ENCODE assay signal across 8 cellular contexts in genomic region chr5:143023447-143024096, GRCh38.
A peak's percentile ranks its signal among the peaks of the same experiment; 100 is the strongest.
DNase-seq lines count a peak whose midpoint lies in the region; ATAC-seq and TF ChIP-seq lines count a peak whose summit lies in the region.

No MANE protein-coding gene starts in this region.

- POLR2A ChIA-PET in IMR-90 (lab: Charles Lee; ENCODE audit: unreplicated experiment), result no interaction called here

- peaks cover 58% of the 10 kb centered on the region for H3K4me1 Mint-ChIP-seq in stimulated activated effector memory CD8-positive, alpha-beta T cell treated with anti-CD3 and anti-CD28 coated beads, Interleukin-12 subunit alpha, Interleukin-12 subunit beta, amount 100 ng/mL, for 72 hours

- in situ Hi-C loops in IMR-90 (cut with MboI; ENCODE audit: low sequenced_read_pairs), result loop anchor here (25.0 kb wide), 1 partner anchor 1164 kb away; no protein-coding TSS in a partner anchor

- no peak overlapping the region for H3K56ac ChIP-seq in IMR-90 (ENCODE audit: extremely low read depth, insufficient read depth, low read length)
- no peak overlapping the region for H3K56ac ChIP-seq in mesendoderm (ENCODE audit: low read length)

- peaks cover 12% of the 10 kb centered on the region for H3K36me3 Mint-ChIP-seq in stimulated activated effector memory CD8-positive, alpha-beta T cell treated with anti-CD3 and anti-CD28 coated beads, Interleukin-12 subunit alpha, Interleukin-12 subunit beta, amount 100 ng/mL, for 72 hours

- WGBS in IMR-90 (ENCODE audit: extremely low coverage in 2 of 2, insufficient read length in 1 of 2), 2 experiments, result 33% methylated on average over 3 of the region's 9 CpGs; no CpG with 5 or more reads in 1 of the 2 experiments
- WGBS in mesendoderm (ENCODE audit: extremely low coverage, insufficient coverage, low lambda C conversion rate), result no CpG with 5 or more reads among the region's 9 CpGs

- peak; percentile 60 for DNase-seq in NCI-H1694 treated with DMSO at 0.1 percent for 48 hours (lab: John Stamatoyannopoulos, UW)
- no peak for DNase-seq in NCI-H1694 (lab: John Stamatoyannopoulos, UW)
- DNase-seq in IMR-90, result peak; percentile 68
- DNase-seq in fibroblast of villous mesenchyme (ENCODE audit: low read depth), result peak; percentile 41
- peak; percentile 29 to 82 for DNase-seq in stimulated activated effector memory CD8-positive, alpha-beta T cell treated with anti-CD3 and anti-CD28 coated beads, Interleukin-12 subunit alpha, Interleukin-12 subunit beta, amount 100 ng/mL, for 72 hours (ENCODE audit: low spot score in 2 of 2)
- no peak for DNase-seq in mesendoderm
- no peak for DNase-seq in NCI-H748 treated with DMSO at 0.1 percent for 48 hours (lab: John Stamatoyannopoulos, UW)

- peaks cover 3% of the 10 kb centered on the region; the same call in 1 of the 2 replicates for H3K9me1 ChIP-seq in IMR-90 (ENCODE audit: insufficient read depth, low read length)

- H4K8ac ChIP-seq in IMR-90 (ENCODE audit: low read depth in 2 of 2, low read length in 2 of 2) (peak overlapping the region in 1 of 2 experiments; percentile 38; a peak in 2 of 4 replicates), mesendoderm (ENCODE audit: low read depth, low read length) (no peak overlapping the region)

- H3K23ac ChIP-seq in IMR-90 (ENCODE audit: low read depth, low read length), result no peak overlapping the region; the same call in 1 of the 2 replicates
- no peak overlapping the region for H3K23ac ChIP-seq in mesendoderm (ENCODE audit: low read length)

- no peak for TF ChIP-seq POLR2A in IMR-90 (IDR thresholded peaks at IDR 0.05; ENCODE audit: low read depth, low read length)

- H2AK5ac ChIP-seq in IMR-90 (ENCODE audit: low read depth, low read length), result peak overlapping the region; percentile 9; the same call in 1 of the 2 replicates
- H2AK5ac ChIP-seq in mesendoderm (ENCODE audit: low read length), result no peak overlapping the region

- H3K79me2 ChIP-seq in mesendoderm (ENCODE audit: control insufficient read depth, insufficient read depth, low read length), result no peaks in the 10 kb centered on the region

- H3K36me3 ChIP-seq in IMR-90 (ENCODE audit: control insufficient read depth, insufficient read depth, low read length) (no peaks in the 10 kb centered on the region), mesendoderm (ENCODE audit: control insufficient read depth, insufficient read depth, low read length) (no peaks in the 10 kb centered on the region)

- intact Hi-C loops in IMR-90 (cut with micrococcal nuclease), result loop anchor here (10.0 kb wide), 1 partner anchor 151 kb away; no protein-coding TSS in a partner anchor

- H3K4me2 ChIP-seq in IMR-90 (ENCODE audit: low read depth, low read length) (no peak overlapping the region), mesendoderm (ENCODE audit: low read length) (no peak overlapping the region)

- H3K14ac ChIP-seq in IMR-90 (replicated peaks; ENCODE audit: low read depth, low read length), result peak overlapping the region; percentile 74; the same call in 1 of the 2 replicates

- H3K4me3 Mint-ChIP-seq in stimulated activated effector memory CD8-positive, alpha-beta T cell treated with anti-CD3 and anti-CD28 coated beads, Interleukin-12 subunit alpha, Interleukin-12 subunit beta, amount 100 ng/mL, for 72 hours, result peak overlapping the region; percentile 6

- dilution Hi-C loops in IMR-90 (cut with HindIII; ENCODE audit: low sequenced_read_pairs, unreplicated experiment), result no loop called here

- no peak overlapping the region for H3K4me3 ChIP-seq in IMR-90 (ENCODE audit: insufficient read depth, low read depth, low read length)
- H3K4me3 ChIP-seq in fibroblast of villous mesenchyme (ENCODE audit: low read depth, low read length), result no peak overlapping the region
- H3K4me3 ChIP-seq in mesendoderm (ENCODE audit: low read length), result no peak overlapping the region

- peak overlapping the region; percentile 67 for H2BK120ac ChIP-seq in IMR-90 (ENCODE audit: low read depth, low read length)
- H2BK120ac ChIP-seq in mesendoderm (ENCODE audit: low read depth, low read length), result no peak overlapping the region

- H3K79me1 ChIP-seq in IMR-90 (ENCODE audit: low read depth in 1 of 2, low read length in 2 of 2) (no peaks in the 10 kb centered on the region), mesendoderm (ENCODE audit: low read length) (no peaks in the 10 kb centered on the region)

- H2AK9ac ChIP-seq in IMR-90 (replicated peaks; ENCODE audit: low read depth, low read length, poor library complexity), result no peak overlapping the region

- peak overlapping the region; percentile 83 for H3K18ac ChIP-seq in IMR-90 (ENCODE audit: low read depth, low read length)
- H3K18ac ChIP-seq in mesendoderm (ENCODE audit: low read length), result no peak overlapping the region

- peak; percentile 33 for TF ChIP-seq CTCF in IMR-90 (conservative IDR thresholded peaks at IDR 0.05; ENCODE audit: low read depth, low read length)
- TF ChIP-seq CTCF in fibroblast of villous mesenchyme (IDR thresholded peaks at IDR 0.05; ENCODE audit: insufficient read depth, low read depth, low read length), result no peak

- H2BK20ac ChIP-seq in IMR-90 (ENCODE audit: low read depth, low read length), result peak overlapping the region; percentile 13; the same call in 1 of the 2 replicates

- H4K5ac ChIP-seq in IMR-90 (ENCODE audit: low read depth, low read length), result peak overlapping the region; percentile 32; the same call in 1 of the 2 replicates
- H4K5ac ChIP-seq in mesendoderm (ENCODE audit: low read length), result no peak overlapping the region

- H3K4ac ChIP-seq in IMR-90 (ENCODE audit: low read depth, low read length) (peak overlapping the region; percentile 66), mesendoderm (ENCODE audit: low read depth, low read length) (no peak overlapping the region)

- no peaks in the 10 kb centered on the region for H3K9me3 ChIP-seq in IMR-90 (ENCODE audit: control insufficient read depth, insufficient read depth, low read length)

- H2AFZ ChIP-seq in IMR-90 (replicated peaks; ENCODE audit: low read length, poor library complexity), result peak overlapping the region; percentile 66

- H3K27ac ChIP-seq in IMR-90 (ENCODE audit: insufficient read depth, low read length) (no peak overlapping the region), mesendoderm (ENCODE audit: low read depth, low read length) (no peak overlapping the region)

- H4K91ac ChIP-seq in IMR-90 (ENCODE audit: insufficient read depth, low read depth, low read length), result peak overlapping the region; percentile 56

- H3K27me3 ChIP-seq in IMR-90 (ENCODE audit: control insufficient read depth, insufficient read depth, low read length), result no peaks in the 10 kb centered on the region
- H3K27me3 ChIP-seq in mesendoderm (ENCODE audit: insufficient read depth, low read length, poor library complexity), result no peaks in the 10 kb centered on the region

- TF ChIP-seq RAD21 in IMR-90 (IDR thresholded peaks at IDR 0.05; ENCODE audit: low read length), result peak; percentile 32

- no TSS peak for BruUV-seq in IMR-90 (replicated peaks; lab: Mats Ljungman, UMichigan)

- H4K20me1 ChIP-seq in IMR-90 (ENCODE audit: insufficient read depth, low read length), result no peaks in the 10 kb centered on the region

- H3K4me1 ChIP-seq in IMR-90 (ENCODE audit: control insufficient read depth, insufficient read depth, low read length) (peaks cover 25% of the 10 kb centered on the region), mesendoderm (ENCODE audit: control insufficient read depth, low read depth, low read length) (peaks cover 4% of the 10 kb centered on the region)

- CTCF ChIA-PET in IMR-90 (lab: Yijun Ruan, JAX), result interaction anchor here (1.1 kb wide), 1 partner anchor 28 kb away, joined by 3 read pairs; no protein-coding TSS in a partner anchor

- H2BK5ac ChIP-seq in IMR-90 (ENCODE audit: low read depth, low read length, poor library complexity, severe bottlenecking), result no peak overlapping the region
- no peak overlapping the region for H2BK5ac ChIP-seq in mesendoderm (ENCODE audit: low read length)

- peak overlapping the region; percentile 3 for H3K27ac Mint-ChIP-seq in stimulated activated effector memory CD8-positive, alpha-beta T cell treated with anti-CD3 and anti-CD28 coated beads, Interleukin-12 subunit alpha, Interleukin-12 subunit beta, amount 100 ng/mL, for 72 hours

- H3K9me3 Mint-ChIP-seq in stimulated activated effector memory CD8-positive, alpha-beta T cell treated with anti-CD3 and anti-CD28 coated beads, Interleukin-12 subunit alpha, Interleukin-12 subunit beta, amount 100 ng/mL, for 72 hours, result no peaks in the 10 kb centered on the region

- ATAC-seq in GM21515 (IDR thresholded peaks at IDR 0.05; ENCODE audit: unreplicated experiment) (peak; percentile 58), IMR-90 (ENCODE audit: low read depth) (peak; percentile 76)
- peak; percentile 91 for ATAC-seq in stimulated activated effector memory CD8-positive, alpha-beta T cell treated with anti-CD3 and anti-CD28 coated beads, Interleukin-12 subunit alpha, Interleukin-12 subunit beta, amount 100 ng/mL, for 72 hours

- peak overlapping the region; percentile 13; the same call in 1 of the 3 replicates for H2BK15ac ChIP-seq in IMR-90 (ENCODE audit: low read depth, low read length)
- H2BK15ac ChIP-seq in mesendoderm (replicated peaks; ENCODE audit: low read depth), result no peak overlapping the region

- peak overlapping the region; percentile 13; the same call in 1 of the 2 replicates for H3K9ac ChIP-seq in IMR-90 (ENCODE audit: low read depth, low read length)
- H3K9ac ChIP-seq in mesendoderm (ENCODE audit: low read length), result no peak overlapping the region

TF ChIP-seq in IMR-90, 13 proteins besides CTCF, POLR2A, EP300 and RAD21:
- TF ChIP-seq SMC3 (IDR thresholded peaks at IDR 0.05; ENCODE audit: low read depth, low read length) (peak; percentile 42; the same call in 1 of the 2 replicates), NFE2L2 (IDR thresholded peaks at IDR 0.05; ENCODE audit: low read depth, low read length) (no peak)

Comparison
In these comparisons a context has a peak if more than half of its experiments do, and no peak if none do; other contexts are left out.
1. DNase-seq: peak in NCI-H1694 treated with DMSO at 0.1 percent for 48 hours (single experiment), IMR-90 (single experiment), fibroblast of villous mesenchyme (single experiment) and stimulated activated effector memory CD8-positive, alpha-beta T cell treated with anti-CD3 and anti-CD28 coated beads, Interleukin-12 subunit alpha, Interleukin-12 subunit beta, amount 100 ng/mL, for 72 hours (2 of 2); none in NCI-H1694 (single experiment), mesendoderm (single experiment) and NCI-H748 treated with DMSO at 0.1 percent for 48 hours (single experiment).
2. Peak in every context shown above with its lines, with median percentiles within 50 percentile points of each other: ATAC-seq.